In genomic region chr11:8045839-8046238, GRCh38 we compare ENCODE assay signal across 19 cellular contexts. TPM values are rescaled to one million over a fixed set of nuclear protein-coding genes. Genes with fewer than 3 reads are reported as not detected.
A peak's percentile ranks its signal among the peaks of the same experiment; 100 is the strongest.
DNase-seq lines count a peak whose midpoint lies in the region; ATAC-seq, FAIRE-seq and TF ChIP-seq lines count a peak whose summit lies in the region.
"Had no signal": no experiment of that assay in that cellular context is flagged by ENCODE, and none has a peak within 500 bp of the region (broad histone marks: within the 10 kb centered on the region; RNA-seq: fewer than 3 reads in every experiment).

No MANE protein-coding gene starts in this region.

- peaks cover 28% of the 10 kb centered on the region for H3K27me3 Mint-ChIP-seq in progenitor cell of endocrine pancreas
- H3K27me3 Mint-ChIP-seq: CD4-positive, CD25-positive, alpha-beta regulatory T cell had no signal

- TF ChIP-seq CTCF in right atrium auricular region (IDR thresholded peaks at IDR 0.05) (no peak), H1 (IDR thresholded peaks at IDR 0.05; ENCODE audit: control extremely low read depth in 1 of 3, insufficient read depth in 1 of 3, low read depth in 1 of 3, low read length in 3 of 3) (peak in 1 of 3 experiments; percentile 3; a peak in 1 of 4 replicates), progenitor cell of endocrine pancreas (IDR thresholded peaks at IDR 0.05; ENCODE audit: unreplicated experiment) (no peak)

- TF ChIP-seq EP300 in H1 (IDR thresholded peaks at IDR 0.05; ENCODE audit: borderline replicate concordance in 1 of 2, low read depth in 2 of 2, low read length in 2 of 2), result no peak

- no peak overlapping the region for H4K5ac ChIP-seq in H1 (ENCODE audit: insufficient read length, low read depth, low read length)

- H2BK20ac ChIP-seq in H1 (ENCODE audit: low read length), result no peak overlapping the region

- CTCF ChIA-PET in H1 (lab: Charles Lee; ENCODE audit: partially characterized antibody), result interaction anchor here (5.6 to 31.7 kb wide), 3 partner anchors 11 to 45 kb away, joined by 43 to 1283 read pairs (median 57); partner anchors contain the start of gene TUB

- H3K56ac ChIP-seq in H1 (replicated peaks; ENCODE audit: insufficient read length, low read depth, low read length), result no peak overlapping the region

- H2AK5ac ChIP-seq in H1 (ENCODE audit: low read depth, low read length), result no peak overlapping the region

- DNase-seq in right atrium auricular region (ENCODE audit: low spot score), result peak; percentile 23
- DNase-seq in Right ventricle myocardium inferior (ENCODE audit: missing footprints), result no peak
- DNase-seq in H1 (ENCODE audit: low read depth in 1 of 2, low spot score in 2 of 2), result peak in 1 of 2 experiments; percentile 34
- DNase-seq in mucosa of gallbladder (ENCODE audit: low spot score), result peak; percentile 1
- no peak for DNase-seq in progenitor cell of endocrine pancreas (ENCODE audit: low spot score, unreplicated experiment)
- DNase-seq in sciatic nerve (ENCODE audit: low spot score), result no peak
- DNase-seq: CD4-positive, CD25-positive, alpha-beta regulatory T cell; CD8-positive, alpha-beta memory T cell; COR-L47; DMS 273 treated with DMSO at 0.1 percent for 48 hours; DMS53; DND-41; EL; HCEC 1CT; HFFc6 had no signal

- no peaks in the 10 kb centered on the region for H4K20me1 ChIP-seq in H1 (replicated peaks in 1 of 2; ENCODE audit: control insufficient read depth in 1 of 2, insufficient read depth in 2 of 2, low read length in 2 of 2)
- H4K20me1 ChIP-seq: BLaER1 treated with 17β-estradiol and CSF1 and Interleukin-3, amounts not matched to agents 10 nM and 100 nM had no signal

- intact Hi-C loops in Right ventricle myocardium inferior (cut with DNase I) (no loop called here), sciatic nerve (cut with DNase I) (no loop called here)

- no peak overlapping the region for H3K9ac ChIP-seq in H1 (replicated peaks in 1 of 4; ENCODE audit: extremely low read depth in 1 of 4, low read depth in 3 of 4, low read length in 3 of 4)
- H3K9ac ChIP-seq: BLaER1 treated with 17β-estradiol and CSF1 and Interleukin-3, amounts not matched to agents 10 nM and 100 nM had no signal

- H3K4me3 ChIP-seq in right atrium auricular region, result no peak overlapping the region
- H3K4me3 ChIP-seq in H1 (ENCODE audit: extremely low read depth in 1 of 4, insufficient read depth in 2 of 4, low read depth in 3 of 4, low read length in 4 of 4), result no peak overlapping the region
- H3K4me3 ChIP-seq: BLaER1 treated with 17β-estradiol and CSF1 and Interleukin-3, amounts not matched to agents 10 nM and 100 nM; GM12878 had no signal

- H3K4ac ChIP-seq in H1 (replicated peaks; ENCODE audit: insufficient read length, low read depth, low read length), result no peak overlapping the region

- no peak overlapping the region for H4K91ac ChIP-seq in H1 (replicated peaks; ENCODE audit: insufficient read length, low read length)

- H3K18ac ChIP-seq in H1 (ENCODE audit: extremely low read depth, low read length), result no peak overlapping the region

- H3K4me1 ChIP-seq in right atrium auricular region (no peaks in the 10 kb centered on the region), H1 (replicated peaks in 1 of 4; ENCODE audit: control insufficient read depth in 3 of 4, insufficient read depth in 4 of 4, low read length in 3 of 4) (no peaks in the 10 kb centered on the region)
- H3K4me1 ChIP-seq: BLaER1 treated with 17β-estradiol and CSF1 and Interleukin-3, amounts not matched to agents 10 nM and 100 nM had no signal

- no peak overlapping the region for H2BK120ac ChIP-seq in H1 (replicated peaks; ENCODE audit: low read depth, low read length)

- 71% methylated on average over 4 of the region's 4 CpGs; no CpG with 5 or more reads in 1 of the 2 experiments for whole genome bisulfite sequencing in H1 (ENCODE audit: extremely low coverage in 1 of 2, insufficient coverage in 1 of 2, insufficient read length in 1 of 2, insufficient replicate concordance in 2 of 2, low coverage in 1 of 2, low lambda C conversion rate in 2 of 2, missing lambda C conversion rate in 1 of 2), 2 experiments

- H3K27ac ChIP-seq in right atrium auricular region (no peak overlapping the region), H1 (ENCODE audit: low read depth, low read length) (no peak overlapping the region)
- H3K27ac ChIP-seq: BLaER1 treated with 17β-estradiol and CSF1 and Interleukin-3, amounts not matched to agents 10 nM and 100 nM; HL-60 had no signal

- H2BK15ac ChIP-seq in H1 (ENCODE audit: low read length), result no peak overlapping the region

- no peak overlapping the region for H3K4me3 Mint-ChIP-seq in progenitor cell of endocrine pancreas (ENCODE audit: low read depth)
- H3K4me3 Mint-ChIP-seq: B cell; CD4-positive, CD25-positive, alpha-beta regulatory T cell; CD8-positive, alpha-beta memory T cell; HFFc6 had no signal

- 0 out of 2 replicates have a peak overlapping the region, but pooled peaks have one; percentile 42 for H2AFZ ChIP-seq in H1 (ENCODE audit: low read length)

- no peak for FAIRE-seq in H1 (lab: Jason Lieb, UNC)
- FAIRE-seq: GM12878 had no signal

- H2BK12ac ChIP-seq in H1 (ENCODE audit: low read depth, low read length), result no peak overlapping the region

- H4K8ac ChIP-seq in H1 (ENCODE audit: extremely low read depth, insufficient read depth, low read length), result no peak overlapping the region

- no peaks in the 10 kb centered on the region for H3K79me1 ChIP-seq in H1 (ENCODE audit: low read depth, low read length)

- H3K9me3 Mint-ChIP-seq in progenitor cell of endocrine pancreas (ENCODE audit: low read depth), result no peaks in the 10 kb centered on the region
- H3K9me3 Mint-ChIP-seq: CD8-positive, alpha-beta memory T cell; HFFc6 had no signal

- H2BK5ac ChIP-seq in H1 (ENCODE audit: low read depth, low read length), result no peak overlapping the region

- no peak overlapping the region for H3K4me2 ChIP-seq in H1 (ENCODE audit: insufficient read depth in 1 of 2, low read depth in 2 of 2, low read length in 2 of 2)
- H3K4me2 ChIP-seq: BLaER1 treated with 17β-estradiol and CSF1 and Interleukin-3, amounts not matched to agents 10 nM and 100 nM had no signal

- no peaks in the 10 kb centered on the region for H3K9me3 ChIP-seq in right atrium auricular region
- H3K9me3 ChIP-seq in H1 (ENCODE audit: insufficient read depth in 2 of 2, low read depth in 1 of 2, low read length in 1 of 2), result no peaks in the 10 kb centered on the region
- H3K9me3 ChIP-seq: BLaER1 treated with 17β-estradiol and CSF1 and Interleukin-3, amounts not matched to agents 10 nM and 100 nM had no signal

- H3K36me3 Mint-ChIP-seq in progenitor cell of endocrine pancreas (ENCODE audit: insufficient read depth), result no peaks in the 10 kb centered on the region
- H3K36me3 Mint-ChIP-seq: CD4-positive, CD25-positive, alpha-beta regulatory T cell; CD8-positive, alpha-beta memory T cell had no signal

- ATAC-seq in Right ventricle myocardium inferior, result no peak
- ATAC-seq in sciatic nerve, result no peak
- ATAC-seq: GM12878 had no signal

- H3K79me2 ChIP-seq in H1 (ENCODE audit: control insufficient read depth in 1 of 2, insufficient read depth in 2 of 2, low read length in 2 of 2), result no peaks in the 10 kb centered on the region

- H3K23ac ChIP-seq in H1 (ENCODE audit: insufficient read length), result no peak overlapping the region

- H3K27me3 ChIP-seq in right atrium auricular region, result no peaks in the 10 kb centered on the region
- H3K27me3 ChIP-seq in H1 (replicated peaks in 1 of 4; ENCODE audit: control insufficient read depth in 3 of 4, extremely low read depth in 1 of 4, insufficient read depth in 3 of 4, low read length in 3 of 4), result no peaks in the 10 kb centered on the region; a peak in 1 of 7 replicates
- H3K27me3 ChIP-seq: BLaER1 treated with 17β-estradiol and CSF1 and Interleukin-3, amounts not matched to agents 10 nM and 100 nM had no signal

- no peaks in the 10 kb centered on the region for H3K36me3 ChIP-seq in right atrium auricular region
- H3K36me3 ChIP-seq in H1 (ENCODE audit: control insufficient read depth in 2 of 4, insufficient read depth in 4 of 4, low read length in 3 of 4), result no peaks in the 10 kb centered on the region
- H3K36me3 ChIP-seq: BLaER1 treated with 17β-estradiol and CSF1 and Interleukin-3, amounts not matched to agents 10 nM and 100 nM had no signal

- TF ChIP-seq POLR2A in H1 (IDR thresholded peaks at IDR 0.05; ENCODE audit: control extremely low read depth in 1 of 2, low read depth in 2 of 2, low read length in 2 of 2), result no peak

- H3K4me1 Mint-ChIP-seq in progenitor cell of endocrine pancreas (ENCODE audit: low read depth), result no peaks in the 10 kb centered on the region
- H3K4me1 Mint-ChIP-seq: B cell; CD4-positive, CD25-positive, alpha-beta regulatory T cell; CD8-positive, alpha-beta memory T cell had no signal

- H3K27ac Mint-ChIP-seq in progenitor cell of endocrine pancreas, result no peak overlapping the region
- H3K27ac Mint-ChIP-seq: B cell; CD4-positive, CD25-positive, alpha-beta regulatory T cell; CD8-positive, alpha-beta memory T cell; HFFc6 had no signal

- no peaks in the 10 kb centered on the region for H3K23me2 ChIP-seq in H1 (ENCODE audit: low read depth, low read length)

- H3K14ac ChIP-seq in H1 (ENCODE audit: insufficient read length), result no peak overlapping the region

- TF ChIP-seq RAD21 in H1 (IDR thresholded peaks at IDR 0.05 in 1 of 2, conservative IDR thresholded peaks at IDR 0.05 in 1 of 2; ENCODE audit: low read depth in 2 of 2, low read length in 2 of 2), result no peak

- POLR2A ChIA-PET in H1 (lab: Charles Lee; ENCODE audit: partially characterized antibody), result no interaction called here

RNA-seq across cellular contexts. Expression of gene TUB, which starts 35.2 kb away (rescaled TPM):
- total RNA-seq in right atrium auricular region (10 to 100 TPM; 11.3 to 22.9 TPM), Right ventricle myocardium inferior (21.4 TPM), mucosa of gallbladder (11.3 TPM), progenitor cell of endocrine pancreas (14.9 and 16.3 TPM in 2 replicates), sciatic nerve (12.9 TPM)
- total RNA-seq in H1 (2021; fragmentation: NEBNext Ultra II Directional; extraction: Animal tissue kit (Norgen Biotek cat#: 25700)), result 29.9 and 31.3 TPM in 2 replicates
- 14.8 and 15.3 TPM in 2 replicates for polyA plus RNA-seq in H1 (2011; rRNA removed)
- polyA plus RNA-seq in H1 (2011; cell fraction: cytosol; rRNA removed), result 19.8 TPM
- 34.3 TPM for polyA plus RNA-seq in H1 (2011; cell fraction: nucleus; rRNA removed)
- 16.3 to 20.5 TPM (median 20.1 TPM) in 4 replicates for polyA plus RNA-seq in H1 (2012, experiment 1 of 2)
- polyA plus RNA-seq in H1 (2012, experiment 2 of 2), result 5.1 TPM
- 12.3 TPM for polyA plus RNA-seq in H1 (2013, experiment 1 of 2)
- 11.4 TPM for polyA plus RNA-seq in H1 (2013, experiment 2 of 2)
- 29.7 and 37.5 TPM in 2 replicates for polyA minus RNA-seq in H1 (2011; rRNA and poly(A)+ RNA removed)
- 26.1 TPM for polyA minus RNA-seq in H1 (2011; cell fraction: cytosol; rRNA and poly(A)+ RNA removed)
- 16.7 TPM for polyA minus RNA-seq in H1 (2011; cell fraction: nucleus; rRNA and poly(A)+ RNA removed)
- total RNA-seq: GM12878 had no signal
- polyA plus RNA-seq: CD8-positive, alpha-beta memory T cell had no signal

RNA-seq across cellular contexts. Expression of gene EIF3F, which starts 58.7 kb away (rescaled TPM):
- 100 to 1,000 TPM; 114 to 169 TPM for total RNA-seq in right atrium auricular region
- total RNA-seq in Right ventricle myocardium inferior, result 155 TPM
- total RNA-seq in H1 (2021; fragmentation: NEBNext Ultra II Directional; extraction: Animal tissue kit (Norgen Biotek cat#: 25700)), result 385 and 388 TPM in 2 replicates
- 222 and 469 TPM in 2 replicates for polyA plus RNA-seq in H1 (2011; rRNA removed)
- polyA plus RNA-seq in H1 (2011; cell fraction: cytosol; rRNA removed), result 352 TPM
- polyA plus RNA-seq in H1 (2011; cell fraction: nucleus; rRNA removed), result 349 TPM
- polyA plus RNA-seq in H1 (2012, experiment 1 of 2), result 353 to 461 TPM (median 430 TPM) in 4 replicates
- polyA plus RNA-seq in H1 (2012, experiment 2 of 2), result 373 TPM
- 479 TPM for polyA plus RNA-seq in H1 (2013, experiment 1 of 2)
- polyA plus RNA-seq in H1 (2013, experiment 2 of 2), result 464 TPM
- polyA minus RNA-seq in H1 (2011; rRNA and poly(A)+ RNA removed), result 220 and 221 TPM in 2 replicates
- polyA minus RNA-seq in H1 (2011; cell fraction: cytosol; rRNA and poly(A)+ RNA removed), result 184 TPM
- polyA minus RNA-seq in H1 (2011; cell fraction: nucleus; rRNA and poly(A)+ RNA removed), result 187 TPM
- 251 TPM for total RNA-seq in mucosa of gallbladder
- 300 and 307 TPM in 2 replicates for total RNA-seq in progenitor cell of endocrine pancreas
- total RNA-seq in sciatic nerve, result 164 TPM

Comparison
In these comparisons a context has a peak if more than half of its experiments do, and no peak if none do; other contexts are left out.
1. DNase-seq: peak in right atrium auricular region (single experiment) and mucosa of gallbladder (single experiment); none in Right ventricle myocardium inferior (single experiment), progenitor cell of endocrine pancreas (single experiment) and sciatic nerve (single experiment).